1 cellular context compared by ENCODE assay signal in genomic region chr3:46884427-46884826, GRCh38.
TF ChIP-seq lines count a peak whose summit lies in the region.

No MANE protein-coding gene starts in this region.

TF ChIP-seq in HepG2, 621 proteins besides CTCF, POLR2A, EP300 and RAD21:
- no peak for TF ChIP-seq NFRKB (IDR thresholded peaks at IDR 0.05)
- TF ChIP-seq ZNF230 (CRISPR knock-in tag; IDR thresholded peaks at IDR 0.05) = no peak
- TF ChIP-seq REST (IDR thresholded peaks at IDR 0.05; ENCODE audit: borderline replicate concordance in 1 of 2, low read depth in 1 of 2, low read length in 2 of 2) = no peak
- no peak for TF ChIP-seq ZBTB21 (CRISPR knock-in tag; IDR thresholded peaks at IDR 0.05)
- TF ChIP-seq NRL (CRISPR knock-in tag; IDR thresholded peaks at IDR 0.05; ENCODE audit: borderline replicate concordance) = no peak
- TF ChIP-seq RFXAP (CRISPR knock-in tag; IDR thresholded peaks at IDR 0.05; ENCODE audit: borderline replicate concordance) = no peak
- no peak for TF ChIP-seq TEF (CRISPR knock-in tag; IDR thresholded peaks at IDR 0.05)
- TF ChIP-seq ZNF205 (CRISPR knock-in tag; IDR thresholded peaks at IDR 0.05) = no peak
- no peak for TF ChIP-seq BORCS8-MEF2B (CRISPR knock-in tag; IDR thresholded peaks at IDR 0.05)
- no peak for TF ChIP-seq ZBTB46 (CRISPR knock-in tag; IDR thresholded peaks at IDR 0.05; ENCODE audit: borderline replicate concordance)
- no peak for TF ChIP-seq ZNF782 (CRISPR knock-in tag; IDR thresholded peaks at IDR 0.05; ENCODE audit: borderline replicate concordance)
- no peak for TF ChIP-seq ATF4 (CRISPR knock-in tag; IDR thresholded peaks at IDR 0.05)
- TF ChIP-seq ZMYM2 (CRISPR knock-in tag; IDR thresholded peaks at IDR 0.05) = no peak
- no peak for TF ChIP-seq ZBTB39 (CRISPR knock-in tag; IDR thresholded peaks at IDR 0.05)
- no peak for TF ChIP-seq ZNF530 (CRISPR knock-in tag; IDR thresholded peaks at IDR 0.05; ENCODE audit: low read depth)
- TF ChIP-seq ATF7-NPFF (CRISPR knock-in tag; IDR thresholded peaks at IDR 0.05; ENCODE audit: low read depth) = no peak
- TF ChIP-seq FOSL2 (CRISPR knock-in tag; IDR thresholded peaks at IDR 0.05) = no peak
- no peak for TF ChIP-seq ZNF607 (CRISPR knock-in tag; IDR thresholded peaks at IDR 0.05; ENCODE audit: borderline replicate concordance)
